Comparison of ENCODE assay signal across 12 cellular contexts in the genomic region with DNA sequence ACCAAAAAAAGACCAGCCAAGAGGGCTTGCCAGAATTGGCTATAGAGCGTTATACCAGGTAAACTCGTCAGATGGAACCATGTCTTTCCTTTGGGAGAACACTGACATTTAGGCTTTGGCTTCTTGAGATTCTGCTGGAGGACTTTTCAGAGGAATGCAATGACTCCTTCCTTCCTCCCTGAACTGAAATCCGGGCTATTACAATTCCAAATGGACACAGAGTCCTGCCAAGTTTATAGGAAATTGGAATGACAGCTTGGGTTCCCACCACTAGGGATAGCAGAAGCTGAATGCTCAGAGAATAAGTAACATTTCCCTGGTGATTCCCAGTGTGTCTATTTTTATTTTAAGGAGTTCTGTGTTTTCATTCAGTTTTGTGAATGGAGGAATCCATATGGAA.
DNase-seq lines count a peak whose midpoint lies in the region; ATAC-seq and TF ChIP-seq lines count a peak whose summit lies in the region.
"Had no signal": no experiment of that assay in that cellular context is flagged by ENCODE, and none has a peak within 500 bp of the region (broad histone marks: within the 10 kb centered on the region; RNA-seq: fewer than 3 reads in every experiment).

No MANE protein-coding gene starts in this region.

- no peak overlapping the region for H2AFZ ChIP-seq in fibroblast of lung (ENCODE audit: low read length)

- H3K27ac Mint-ChIP-seq in mesothelial cell of epicardium = peak overlapping the region; percentile 24
- H3K27ac Mint-ChIP-seq: IgD-negative memory B cell, nephron progenitor cell had no signal

- peak; percentile 76 for ATAC-seq in Right ventricle myocardium inferior

- no peaks in the 10 kb centered on the region for H4K20me1 ChIP-seq in fibroblast of lung (ENCODE audit: control insufficient read depth, extremely low read depth, insufficient read depth, low read length)

- no peaks in the 10 kb centered on the region for H3K9me3 Mint-ChIP-seq in mesothelial cell of epicardium
- H3K9me3 Mint-ChIP-seq: IgD-negative memory B cell, nephron progenitor cell had no signal

- intact Hi-C loops in Right ventricle myocardium inferior (cut with DNase I) (loop anchor here (1.0 to 10.0 kb wide), 7 partner anchors 50 to 538 kb away; partner anchors contain the start of gene SPRY4), cardiac septum (cut with DNase I) (loop anchor here (2.0 to 10.0 kb wide), 3 partner anchors 96 to 528 kb away; partner anchors contain the start of gene GNPDA1), uterus (cut with DNase I; ENCODE audit: low total_unique reads) (no loop called here)

- peaks cover 45% of the 10 kb centered on the region for H3K4me1 Mint-ChIP-seq in mesothelial cell of epicardium
- H3K4me1 Mint-ChIP-seq: IgD-negative memory B cell had no signal

- no peak overlapping the region for H3K4me3 Mint-ChIP-seq in mesothelial cell of epicardium
- H3K4me3 Mint-ChIP-seq: IgD-negative memory B cell, nephron progenitor cell had no signal

- no peaks in the 10 kb centered on the region for H3K79me2 ChIP-seq in fibroblast of lung (ENCODE audit: control insufficient read depth, insufficient read depth, low read length)

- no peak overlapping the region for H3K27ac ChIP-seq in fibroblast of lung (ENCODE audit: insufficient read depth, low read length)
- H3K27ac ChIP-seq in uterus = peak overlapping the region; percentile 45 to 52

- H3K4me3 ChIP-seq in fibroblast of lung (replicated peaks in 1 of 4; ENCODE audit: control extremely low read depth in 1 of 4, insufficient read depth in 1 of 4, low read depth in 3 of 4, low read length in 4 of 4) (no peak overlapping the region), uterus (no peak overlapping the region)

- H3K36me3 Mint-ChIP-seq in mesothelial cell of epicardium = no peaks in the 10 kb centered on the region
- H3K36me3 Mint-ChIP-seq: IgD-negative memory B cell had no signal

- H3K9ac ChIP-seq in fibroblast of lung (ENCODE audit: insufficient read depth, low read length) = no peak overlapping the region

- H3K27me3 Mint-ChIP-seq in mesothelial cell of epicardium (ENCODE audit: low read depth) = no peaks in the 10 kb centered on the region

- TF ChIP-seq POLR2A in uterus (IDR thresholded peaks at IDR 0.05) = no peak

- no peak for DNase-seq in Right ventricle myocardium inferior (ENCODE audit: missing footprints)
- DNase-seq in cardiac septum (ENCODE audit: low spot score) = no peak
- DNase-seq in fibroblast of lung (ENCODE audit: low read depth in 2 of 2) = peak; percentile 37 to 51
- no peak for DNase-seq in mesothelial cell of epicardium (ENCODE audit: low spot score in 2 of 2, unreplicated experiment in 2 of 2)
- peak in 1 of 2 donors; percentile 20 for DNase-seq in uterus
- no peak for DNase-seq in amniotic stem cell (lab: John Stamatoyannopoulos, UW)
- DNase-seq in stimulated activated CD8-positive, alpha-beta memory T cell treated with anti-CD3 and anti-CD28 coated beads, Interleukin-4, amount 100 ng/mL, for 48 hours = no peak
- DNase-seq in NCI-H2171 treated with DMSO at 0.1 percent for 48 hours (lab: John Stamatoyannopoulos, UW) = no peak
- DNase-seq: activated naive CD4-positive, alpha-beta T cell; NCI-H187; nephron progenitor cell had no signal

- H3K9me3 ChIP-seq in fibroblast of lung (ENCODE audit: control insufficient read depth, insufficient read depth, low read depth, low read length) (no peaks in the 10 kb centered on the region), uterus (no peaks in the 10 kb centered on the region)

- peaks cover 11% of the 10 kb centered on the region for H3K4me1 ChIP-seq in fibroblast of lung (ENCODE audit: control insufficient read depth, extremely low read depth, insufficient read depth, low read length)
- no peaks in the 10 kb centered on the region for H3K4me1 ChIP-seq in uterus

- TF ChIP-seq CTCF in fibroblast of lung (conservative IDR thresholded peaks at IDR 0.05 in 1 of 2, IDR thresholded peaks at IDR 0.05 in 1 of 2; ENCODE audit: low read depth in 1 of 2, low read length in 2 of 2) (peak; percentile 16 to 21), mesothelial cell of epicardium (IDR thresholded peaks at IDR 0.05; ENCODE audit: unreplicated experiment) (no peak), uterus (IDR thresholded peaks at IDR 0.05) (peak in 1 of 4 experiments; percentile 29)

- H3K27me3 ChIP-seq in fibroblast of lung (ENCODE audit: control insufficient read depth, insufficient read depth, low read length) (no peaks in the 10 kb centered on the region), uterus (no peaks in the 10 kb centered on the region)

- H3K36me3 ChIP-seq in fibroblast of lung (ENCODE audit: control insufficient read depth, insufficient read depth, low read length) (no peaks in the 10 kb centered on the region), uterus (no peaks in the 10 kb centered on the region)

- H3K4me2 ChIP-seq in fibroblast of lung (ENCODE audit: extremely low read depth, insufficient read depth, low read length) = no peak overlapping the region

Comparison
In these comparisons a context has a peak if more than half of its experiments do, and no peak if none do; other contexts are left out.
1. DNase-seq: peak in fibroblast of lung (2 of 2); none in Right ventricle myocardium inferior (single experiment), cardiac septum (single experiment), mesothelial cell of epicardium (0 of 2), amniotic stem cell (single experiment), stimulated activated CD8-positive, alpha-beta memory T cell treated with anti-CD3 and anti-CD28 coated beads, Interleukin-4, amount 100 ng/mL, for 48 hours (single experiment) and NCI-H2171 treated with DMSO at 0.1 percent for 48 hours (single experiment).